ENCODE assay signal across 1 cellular context in the genomic region with DNA sequence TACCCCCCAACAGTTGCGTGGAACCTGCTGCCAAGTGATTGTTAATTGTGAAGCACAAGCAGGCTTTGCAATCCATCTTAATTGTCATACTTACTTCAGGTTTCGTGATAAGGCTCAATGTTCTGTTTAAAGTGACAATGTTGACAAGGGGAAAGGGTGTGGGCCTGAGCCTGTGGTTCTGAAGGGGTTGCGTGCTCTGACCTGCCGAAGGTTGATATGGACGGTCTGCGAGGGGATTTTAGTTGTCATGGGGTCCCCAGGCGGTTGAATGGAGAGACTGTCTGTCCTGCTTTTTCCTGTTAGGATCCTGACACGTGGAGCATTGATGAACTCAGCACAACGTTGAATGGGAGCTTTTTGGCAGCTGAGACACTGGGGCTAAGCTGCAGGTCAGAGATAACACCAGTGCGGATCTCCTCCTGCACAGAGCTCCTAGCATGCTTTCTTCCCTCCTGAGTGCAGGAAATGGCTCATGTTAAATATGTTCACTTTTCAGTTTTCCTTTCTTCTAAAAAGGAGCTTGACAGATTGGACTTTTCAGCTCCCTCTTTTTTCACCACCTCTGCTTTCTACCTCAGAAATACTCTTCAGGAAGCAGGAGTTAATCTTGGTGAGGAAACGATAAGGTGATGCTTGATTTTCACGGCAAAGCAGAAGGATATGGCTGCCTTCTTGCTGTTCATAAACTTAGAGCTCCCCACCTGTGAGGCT.
TF ChIP-seq lines count a peak whose summit lies in the region.

No MANE protein-coding gene starts in this region.

TF ChIP-seq in endothelial cell of umbilical vein, 7 proteins besides CTCF, POLR2A, EP300 and RAD21:
- peak; percentile 91 for TF ChIP-seq GATA2 (IDR thresholded peaks at IDR 0.05; ENCODE audit: insufficient read depth, insufficient read length, low read depth, low read length)
- TF ChIP-seq JUN (IDR thresholded peaks at IDR 0.05; ENCODE audit: borderline replicate concordance, insufficient read depth, insufficient read length, low read depth) = peak; percentile 10
- TF ChIP-seq MYC (IDR thresholded peaks at IDR 0.05; ENCODE audit: low read depth, low read length) = no peak
- TF ChIP-seq MAX (IDR thresholded peaks at IDR 0.05; ENCODE audit: insufficient read depth, insufficient read length) = peak; percentile 65
- TF ChIP-seq FOS (IDR thresholded peaks at IDR 0.05; ENCODE audit: borderline replicate concordance, insufficient read depth, low read length) = no peak
